Comparison of ENCODE assay signal across 17 cellular contexts in the genomic region with DNA sequence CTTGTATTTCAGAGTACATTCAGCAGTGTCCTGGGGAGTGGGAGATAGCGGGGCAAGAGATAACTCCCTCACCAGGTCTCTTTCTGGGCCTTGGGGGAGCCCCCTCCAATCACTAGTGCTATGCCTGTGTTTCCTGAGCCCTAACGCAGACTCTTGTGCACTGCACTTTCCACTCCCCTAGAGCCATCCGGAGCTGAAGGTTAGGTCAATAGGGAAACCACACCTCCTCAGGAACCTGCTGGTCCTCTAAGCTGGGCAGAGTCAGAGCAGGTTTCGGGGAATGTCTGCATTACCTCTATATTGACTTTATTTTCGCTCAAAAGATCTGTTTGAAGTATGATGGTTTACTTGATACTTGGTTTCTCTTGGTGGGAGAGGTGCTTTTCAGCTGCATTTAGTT.
A peak's percentile ranks its signal among the peaks of the same experiment; 100 is the strongest.
DNase-seq lines count a peak whose midpoint lies in the region; ATAC-seq, FAIRE-seq and TF ChIP-seq lines count a peak whose summit lies in the region.
"Had no signal": no experiment of that assay in that cellular context is flagged by ENCODE, and none has a peak within 500 bp of the region (broad histone marks: within the 10 kb centered on the region; RNA-seq: fewer than 3 reads in every experiment).

No MANE protein-coding gene starts in this region.

- no peak overlapping the region for H3K56ac ChIP-seq in H1 (replicated peaks; ENCODE audit: insufficient read length, low read depth, low read length)

- no peak overlapping the region for H2BK20ac ChIP-seq in H1 (ENCODE audit: low read length)

- H3K4me3 ChIP-seq in GM23338: no peak overlapping the region
- H3K4me3 ChIP-seq in H1 (ENCODE audit: extremely low read depth in 1 of 4, insufficient read depth in 2 of 4, low read depth in 3 of 4, low read length in 4 of 4): no peak overlapping the region
- H3K4me3 ChIP-seq in neural progenitor cell: no peak overlapping the region
- H3K4me3 ChIP-seq: BLaER1 treated with 17β-estradiol and CSF1 and Interleukin-3, amounts not matched to agents 10 nM and 100 nM; GM12878; HAP-1 had no signal

- H3K4me2 ChIP-seq in GM23338: no peak overlapping the region
- H3K4me2 ChIP-seq in H1 (ENCODE audit: insufficient read depth in 1 of 2, low read depth in 2 of 2, low read length in 2 of 2): no peak overlapping the region
- no peak overlapping the region for H3K4me2 ChIP-seq in neural progenitor cell
- H3K4me2 ChIP-seq: BLaER1 treated with 17β-estradiol and CSF1 and Interleukin-3, amounts not matched to agents 10 nM and 100 nM had no signal

- H2AK5ac ChIP-seq in H1 (ENCODE audit: low read depth, low read length): no peak overlapping the region

- H3K79me2 ChIP-seq in GM23338 (replicated peaks; ENCODE audit: insufficient read depth) (no peaks in the 10 kb centered on the region), H1 (ENCODE audit: control insufficient read depth in 1 of 2, insufficient read depth in 2 of 2, low read length in 2 of 2) (no peaks in the 10 kb centered on the region), neural progenitor cell (ENCODE audit: low read depth) (no peaks in the 10 kb centered on the region)

- CTCF ChIA-PET in H1 (lab: Charles Lee; ENCODE audit: partially characterized antibody): interaction anchor here (0.7 kb wide), 1 partner anchor 23 kb away, joined by 3 read pairs; no protein-coding TSS in a partner anchor

- H3F3A ChIP-seq in GM23338 (replicated peaks; ENCODE audit: low read depth): no peaks in the 10 kb centered on the region
- no peaks in the 10 kb centered on the region for H3F3A ChIP-seq in neural progenitor cell (ENCODE audit: low read depth)

- H4K91ac ChIP-seq in H1 (replicated peaks; ENCODE audit: insufficient read length, low read length): no peak overlapping the region

- no peaks in the 10 kb centered on the region for H3K27me3 Mint-ChIP-seq in GM23338 (ENCODE audit: insufficient read depth, low read depth, poor library complexity)
- H3K27me3 Mint-ChIP-seq in neural progenitor cell (ENCODE audit: insufficient read depth, low read depth): peaks cover 3% of the 10 kb centered on the region
- H3K27me3 Mint-ChIP-seq: B cell, IgD-negative memory B cell had no signal

- TF ChIP-seq RAD21 in H1 (IDR thresholded peaks at IDR 0.05 in 1 of 2, conservative IDR thresholded peaks at IDR 0.05 in 1 of 2; ENCODE audit: low read depth in 2 of 2, low read length in 2 of 2): no peak

- H3K18ac ChIP-seq in H1 (ENCODE audit: extremely low read depth, low read length): no peak overlapping the region

- no peak for TF ChIP-seq POLR2A in H1 (IDR thresholded peaks at IDR 0.05; ENCODE audit: control extremely low read depth in 1 of 2, low read depth in 2 of 2, low read length in 2 of 2)

- H3K9me3 ChIP-seq in H1 (ENCODE audit: insufficient read depth in 2 of 2, low read depth in 1 of 2, low read length in 1 of 2): no peaks in the 10 kb centered on the region
- H3K9me3 ChIP-seq in neural progenitor cell (ENCODE audit: low read depth): peaks cover 9% of the 10 kb centered on the region
- H3K9me3 ChIP-seq: HAP-1 had no signal

- H3K4ac ChIP-seq in H1 (replicated peaks; ENCODE audit: insufficient read length, low read depth, low read length): no peak overlapping the region

- H3K9me3 Mint-ChIP-seq in GM23338 (no peaks in the 10 kb centered on the region), neural progenitor cell (peaks cover 14% of the 10 kb centered on the region)

- no peak overlapping the region for H3K14ac ChIP-seq in H1 (ENCODE audit: insufficient read length)

- H2BK15ac ChIP-seq in H1 (ENCODE audit: low read length): no peak overlapping the region

- no peaks in the 10 kb centered on the region; the same call in 1 of the 2 replicates for H3K23me2 ChIP-seq in H1 (ENCODE audit: low read depth, low read length)

- H3K36me3 ChIP-seq in GM23338 (ENCODE audit: insufficient read depth) (no peaks in the 10 kb centered on the region), H1 (ENCODE audit: control insufficient read depth in 2 of 4, insufficient read depth in 4 of 4, low read length in 3 of 4) (no peaks in the 10 kb centered on the region), neural progenitor cell (no peaks in the 10 kb centered on the region)
- H3K36me3 ChIP-seq: BLaER1 treated with 17β-estradiol and CSF1 and Interleukin-3, amounts not matched to agents 10 nM and 100 nM; HAP-1 had no signal

- H4K5ac ChIP-seq in H1 (ENCODE audit: insufficient read length, low read depth, low read length): no peak overlapping the region

- DNase-seq in GM23338 (ENCODE audit: low spot score): no peak
- DNase-seq in HuH-7.5 (ENCODE audit: low spot score): peak; percentile 1
- no peak for DNase-seq in H1 (ENCODE audit: low read depth in 1 of 2, low spot score in 2 of 2)
- no peak for DNase-seq in neural progenitor cell (ENCODE audit: low spot score)
- no peak for DNase-seq in stimulated activated naive CD4-positive, alpha-beta T cell treated with Interleukin-2 at 50 U/mL for 16 hours (lab: John Stamatoyannopoulos, UW)
- DNase-seq: Calu3; CD8-positive, alpha-beta T cell; DMS79 treated with DMSO at 0.1 percent for 48 hours; GOT3; KG1 had no signal

- no peaks in the 10 kb centered on the region for H3K9me2 ChIP-seq in GM23338 (ENCODE audit: insufficient read depth)

- peak overlapping the region; percentile 63; the same call in 1 of the 2 replicates for H2AFZ ChIP-seq in GM23338
- H2AFZ ChIP-seq in H1 (ENCODE audit: low read length): peak overlapping the region; percentile 27; the same call in 1 of the 2 replicates
- H2AFZ ChIP-seq in neural progenitor cell (replicated peaks): peak overlapping the region; percentile 47

- no peak overlapping the region for H2BK5ac ChIP-seq in H1 (ENCODE audit: low read depth, low read length)

- no peak overlapping the region for H2BK12ac ChIP-seq in H1 (ENCODE audit: low read depth, low read length)

- H4K20me1 ChIP-seq in GM23338 (replicated peaks; ENCODE audit: insufficient read depth): no peaks in the 10 kb centered on the region
- H4K20me1 ChIP-seq in H1 (replicated peaks in 1 of 2; ENCODE audit: control insufficient read depth in 1 of 2, insufficient read depth in 2 of 2, low read length in 2 of 2): no peaks in the 10 kb centered on the region
- H4K20me1 ChIP-seq in neural progenitor cell (ENCODE audit: low read depth): no peaks in the 10 kb centered on the region
- H4K20me1 ChIP-seq: BLaER1 treated with 17β-estradiol and CSF1 and Interleukin-3, amounts not matched to agents 10 nM and 100 nM had no signal

- no peaks in the 10 kb centered on the region for H3K4me1 Mint-ChIP-seq in GM23338
- no peaks in the 10 kb centered on the region for H3K4me1 Mint-ChIP-seq in neural progenitor cell
- H3K4me1 Mint-ChIP-seq: B cell, IgD-negative memory B cell had no signal

- H3K36me3 Mint-ChIP-seq in GM23338 (ENCODE audit: low read depth) (no peaks in the 10 kb centered on the region), neural progenitor cell (peaks cover 4% of the 10 kb centered on the region)
- H3K36me3 Mint-ChIP-seq: CD8-positive, alpha-beta T cell; IgD-negative memory B cell had no signal

- H3K79me1 ChIP-seq in H1 (ENCODE audit: low read depth, low read length): no peaks in the 10 kb centered on the region

- POLR2A ChIA-PET in H1 (lab: Charles Lee; ENCODE audit: partially characterized antibody): no interaction called here

- WGBS in H1 (ENCODE audit: extremely low coverage in 1 of 2, insufficient coverage in 1 of 2, insufficient read length in 1 of 2, insufficient replicate concordance in 2 of 2, low coverage in 1 of 2, low lambda C conversion rate in 2 of 2, missing lambda C conversion rate in 1 of 2), 2 experiments: 85% methylated on average over 5 of the region's 5 CpGs; no CpG with 5 or more reads in 1 of the 2 experiments

- no peaks in the 10 kb centered on the region for H3K4me1 ChIP-seq in GM23338 (ENCODE audit: insufficient read depth)
- no peaks in the 10 kb centered on the region for H3K4me1 ChIP-seq in H1 (replicated peaks in 1 of 4; ENCODE audit: control insufficient read depth in 3 of 4, insufficient read depth in 4 of 4, low read length in 3 of 4)
- peaks cover 8% of the 10 kb centered on the region for H3K4me1 ChIP-seq in neural progenitor cell
- H3K4me1 ChIP-seq: BLaER1 treated with 17β-estradiol and CSF1 and Interleukin-3, amounts not matched to agents 10 nM and 100 nM; HAP-1 had no signal

- no peak for FAIRE-seq in H1 (lab: Jason Lieb, UNC)
- FAIRE-seq: GM12878, HTR-8/SVneo had no signal

- no peak overlapping the region for H2BK120ac ChIP-seq in H1 (replicated peaks; ENCODE audit: low read depth, low read length)

- no peak overlapping the region for H3K27ac ChIP-seq in GM23338 (ENCODE audit: low read depth)
- no peak overlapping the region for H3K27ac ChIP-seq in H1 (ENCODE audit: low read depth, low read length)
- no peak overlapping the region for H3K27ac ChIP-seq in neural progenitor cell
- H3K27ac ChIP-seq: BLaER1 treated with 17β-estradiol and CSF1 and Interleukin-3, amounts not matched to agents 10 nM and 100 nM had no signal

- ATAC-seq in GM23338 (no peak), HG03520 (IDR thresholded peaks at IDR 0.05; ENCODE audit: unreplicated experiment) (no peak)
- ATAC-seq: CD8-positive, alpha-beta T cell; GM12878 had no signal

- TF ChIP-seq CTCF in GM23338 (conservative IDR thresholded peaks at IDR 0.05; ENCODE audit: low read depth in 2 of 2) (no peak), H1 (IDR thresholded peaks at IDR 0.05; ENCODE audit: control extremely low read depth in 1 of 3, insufficient read depth in 1 of 3, low read depth in 1 of 3, low read length in 3 of 3) (no peak), neural progenitor cell (IDR thresholded peaks at IDR 0.05) (no peak)

- H4K8ac ChIP-seq in H1 (ENCODE audit: extremely low read depth, insufficient read depth, low read length): no peak overlapping the region

- H3K27me3 ChIP-seq in GM23338 (ENCODE audit: insufficient read depth) (no peaks in the 10 kb centered on the region), H1 (replicated peaks in 1 of 4; ENCODE audit: control insufficient read depth in 3 of 4, extremely low read depth in 1 of 4, insufficient read depth in 3 of 4, low read length in 3 of 4) (no peaks in the 10 kb centered on the region), neural progenitor cell (no peaks in the 10 kb centered on the region)
- H3K27me3 ChIP-seq: BLaER1 treated with 17β-estradiol and CSF1 and Interleukin-3, amounts not matched to agents 10 nM and 100 nM had no signal

- no peak for TF ChIP-seq EP300 in H1 (IDR thresholded peaks at IDR 0.05; ENCODE audit: borderline replicate concordance in 1 of 2, low read depth in 2 of 2, low read length in 2 of 2)

- no peak overlapping the region for H3K9ac ChIP-seq in H1 (replicated peaks in 1 of 4; ENCODE audit: extremely low read depth in 1 of 4, low read depth in 3 of 4, low read length in 3 of 4)
- no peak overlapping the region for H3K9ac ChIP-seq in neural progenitor cell
- H3K9ac ChIP-seq: BLaER1 treated with 17β-estradiol and CSF1 and Interleukin-3, amounts not matched to agents 10 nM and 100 nM had no signal

- no peak overlapping the region for H3K27ac Mint-ChIP-seq in GM23338
- H3K27ac Mint-ChIP-seq in neural progenitor cell: no peak overlapping the region
- H3K27ac Mint-ChIP-seq: B cell; CD8-positive, alpha-beta T cell; IgD-negative memory B cell had no signal

- H3K23ac ChIP-seq in H1 (ENCODE audit: insufficient read length): no peak overlapping the region

- H3K4me3 Mint-ChIP-seq in GM23338 (no peak overlapping the region), neural progenitor cell (no peak overlapping the region)
- H3K4me3 Mint-ChIP-seq: B cell; CD8-positive, alpha-beta T cell; IgD-negative memory B cell had no signal
